17 cellular contexts compared by ENCODE assay signal in the genomic region with DNA sequence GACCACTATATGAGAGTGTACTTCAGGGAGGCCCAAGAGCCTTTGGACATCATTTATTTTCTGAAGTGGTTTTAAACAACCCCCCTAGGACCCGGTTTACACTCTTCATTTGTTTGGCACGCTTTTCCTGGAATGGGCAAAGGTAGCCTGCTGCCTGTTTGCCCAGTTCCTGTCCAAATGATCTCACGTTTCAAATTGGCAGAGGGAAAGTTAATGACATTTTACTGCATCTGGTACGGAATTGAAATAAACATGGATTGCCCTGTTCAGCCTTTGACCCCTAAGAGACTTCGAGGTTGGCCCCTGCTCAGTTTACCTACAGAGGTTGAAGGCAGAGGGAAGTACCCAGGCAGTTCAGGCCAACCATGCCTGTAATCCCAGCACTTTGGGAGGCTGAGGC. TPM values are rescaled to one million over a fixed set of nuclear protein-coding genes. Genes with fewer than 3 reads are reported as not detected.
DNase-seq lines count a peak whose midpoint lies in the region; ATAC-seq, FAIRE-seq and TF ChIP-seq lines count a peak whose summit lies in the region.
"Had no signal": no experiment of that assay in that cellular context is flagged by ENCODE, and none has a peak within 500 bp of the region (broad histone marks: within the 10 kb centered on the region; RNA-seq: fewer than 3 reads in every experiment).

No MANE protein-coding gene starts in this region.

- H3K36me3 ChIP-seq in pancreas (no peaks in the 10 kb centered on the region), H7 (replicated peaks; ENCODE audit: control insufficient read depth, insufficient read depth, low read length) (no peaks in the 10 kb centered on the region)

- no peaks in the 10 kb centered on the region for H3K9me3 ChIP-seq in pancreas

- FAIRE-seq in pancreas (lab: Jason Lieb, UNC) = no peak
- FAIRE-seq in frontal cortex (lab: Jason Lieb, UNC) = no peak
- FAIRE-seq: GM12891 had no signal

- peak overlapping the region in 2 of 4 donors; percentile 28 to 73 for H3K27ac ChIP-seq in pancreas
- H3K27ac ChIP-seq: epithelial cell of prostate had no signal

- H3K4me3 ChIP-seq in pancreas (no peak overlapping the region), H7 (ENCODE audit: insufficient read depth, low read depth, low read length) (no peak overlapping the region)

- intact Hi-C loops in pancreas (cut with DNase I) = no loop called here

- peak; percentile 82 to 92 (median 90) for ATAC-seq in pancreas

- peaks cover 0 to 9% (median 7%) of the 10 kb centered on the region in 3 donors for H3K4me1 ChIP-seq in pancreas

- no peaks in the 10 kb centered on the region for H3K27me3 ChIP-seq in pancreas
- H3K27me3 ChIP-seq in H7 (ENCODE audit: control insufficient read depth, insufficient read depth, low read length) = peaks cover 2% of the 10 kb centered on the region; the same call in 1 of the 2 replicates

- no peak for TF ChIP-seq CTCF in pancreas (IDR thresholded peaks at IDR 0.05)

- DNase-seq in DMS79 (lab: John Stamatoyannopoulos, UW) (peak; percentile 57), NCI-H2081 (lab: John Stamatoyannopoulos, UW) (peak; percentile 38 to 69), cerebellar cortex (ENCODE audit: low spot score) (peak; percentile 60), pancreas (peak in 4 of 6 donors; percentile 33 to 66 (median 45)), frontal cortex (ENCODE audit: low spot score in 2 of 2) (no peak), NCI-H187 treated with DMSO at 0.1 percent for 48 hours (lab: John Stamatoyannopoulos, UW) (no peak), H7 (no peak)
- DNase-seq: activated CD4-positive, CD25-positive, alpha-beta regulatory T cell treated with anti-CD3 and anti-CD28 coated beads, Interleukin-2, amount 50 U/mL, for 72 hours; activated naive CD8-positive, alpha-beta T cell treated with anti-CD3 and anti-CD28 coated beads for 36 hours; central memory CD4-positive, alpha-beta T cell; head of caudate nucleus; naive B cell; NCI-H2227 treated with DMSO at 0.1 percent for 48 hours had no signal

- 8 to 17% methylated on average over 5 of the region's 5 CpGs for WGBS in pancreas, 2 donors

RNA-seq across cellular contexts. Expression of a gene that starts 5.8 kb away (rescaled TPM):
- total RNA-seq in pancreas (under 1 TPM in 4 of 6 donors, not detected in 2; 0.14 to 0.43 (median 0.22) TPM), frontal cortex (2.0 TPM)
- under 1 TPM in 1 of 2 donors, not detected in 1; 0.07 TPM for polyA plus RNA-seq in pancreas
- total RNA-seq in H7 (2014; rRNA removed; shearing (Covaris generic)) = 1.8 TPM in 2 replicates
- total RNA-seq: activated naive CD8-positive, alpha-beta T cell treated with anti-CD3 and anti-CD28 coated beads for 36 hours; RPMI7951; T-helper 1 cell treated with Interleukin-12 subunit alpha and Interleukin-12 subunit beta and Interleukin-4 antibody, amounts not matched to agents 30 ng/mL and 1 ng/mL, for 36 hours had no signal

Comparison
In these comparisons a context has a peak if more than half of its experiments do, and no peak if none do; other contexts are left out.
1. DNase-seq: peak in DMS79 (single experiment), NCI-H2081 (2 of 2), cerebellar cortex (single experiment) and pancreas (4 of 6); none in frontal cortex (0 of 2), NCI-H187 treated with DMSO at 0.1 percent for 48 hours (single experiment) and H7 (single experiment).